Comparison of ENCODE assay signal across 24 cellular contexts in the genomic region with DNA sequence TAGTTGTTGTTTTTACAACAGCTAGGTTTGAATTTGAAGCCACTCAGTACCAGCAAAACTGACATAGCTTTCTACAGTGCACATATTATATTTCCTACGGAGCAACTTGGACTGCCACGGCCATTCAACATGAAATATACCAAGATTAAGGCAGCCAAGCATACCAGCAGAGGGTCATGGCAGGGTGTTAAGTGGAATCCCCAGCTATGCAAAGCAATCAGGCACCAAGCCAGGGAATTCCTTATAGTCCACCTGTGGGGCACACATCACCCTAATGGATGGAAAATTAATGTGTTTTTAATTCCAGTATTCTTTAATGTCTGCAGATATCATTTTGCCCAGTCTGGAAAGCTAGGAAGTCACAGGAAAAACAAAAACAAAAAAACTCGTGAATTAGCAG.
"Had no signal": no experiment of that assay in that cellular context is flagged by ENCODE, and none has a peak within 500 bp of the region (broad histone marks: within the 10 kb centered on the region; RNA-seq: fewer than 3 reads in every experiment).

No MANE protein-coding gene starts in this region.

- H3K9me3 Mint-ChIP-seq: immature natural killer cell; natural killer cell; stimulated activated naive CD8-positive, alpha-beta T cell treated with anti-CD3 and anti-CD28 coated beads, Interleukin-15, amount 100 ng/mL, for 72 hours had no signal

- ATAC-seq: gastrocnemius medialis; left colon; mucosa of descending colon; natural killer cell; sciatic nerve; stimulated activated naive B cell treated with anti-CD40 and anti-IgM and Interleukin-4, amounts not matched to agents 10 μg/mL and 1 μg/mL and 100 μg/mL, for 72 hours; stimulated activated naive CD8-positive, alpha-beta T cell treated with anti-CD3 and anti-CD28 coated beads, Interleukin-15, amount 100 ng/mL, for 72 hours had no signal

- H3K9me3 ChIP-seq: esophagus muscularis mucosa, gastrocnemius medialis, mucosa of descending colon, ovary, testis, tibial nerve had no signal

- H3K36me3 Mint-ChIP-seq: immature natural killer cell; natural killer cell; stimulated activated naive B cell treated with anti-CD40 and anti-IgM and Interleukin-4, amounts not matched to agents 10 μg/mL and 1 μg/mL and 100 μg/mL, for 72 hours had no signal

- FAIRE-seq: endometrium, kidney had no signal

- H3K27me3 ChIP-seq: esophagus muscularis mucosa, gastrocnemius medialis, ovary, spleen, testis, tibial nerve had no signal

- H3K27ac Mint-ChIP-seq: immature natural killer cell; natural killer cell; stimulated activated naive B cell treated with anti-CD40 and anti-IgM and Interleukin-4, amounts not matched to agents 10 μg/mL and 1 μg/mL and 100 μg/mL, for 72 hours; stimulated activated naive CD8-positive, alpha-beta T cell treated with anti-CD3 and anti-CD28 coated beads, Interleukin-15, amount 100 ng/mL, for 72 hours had no signal

- H3K4me3 ChIP-seq: esophagus muscularis mucosa, gastrocnemius medialis, mucosa of descending colon, ovary, spleen, testis, tibial nerve had no signal

- DNase-seq: central memory CD4-positive, alpha-beta T cell; cortex of kidney; effector memory CD4-positive, alpha-beta T cell; gastrocnemius medialis; glutamatergic neuron; immature natural killer cell; kidney; left colon; mucosa of descending colon; natural killer cell; nucleus accumbens; ovary; spleen; stimulated activated CD4-positive, alpha-beta T cell treated with anti-CD3 and anti-CD28 coated beads, Interleukin-15, amount 100 ng/mL, for 24 hours; stimulated activated CD4-positive, alpha-beta T cell treated with anti-CD3 and anti-CD28 coated beads, Interleukin-1b, Interleukin-23, amount 100 ng/mL, for 48 hours; stimulated activated CD4-positive, alpha-beta T cell treated with anti-CD3 and anti-CD28 coated beads, Interleukin-4, amount 100 ng/mL, for 4 hours; stimulated activated naive B cell treated with anti-CD40 and anti-IgM and Interleukin-4, amounts not matched to agents 10 μg/mL and 1 μg/mL and 100 μg/mL, for 72 hours; stimulated activated naive CD8-positive, alpha-beta T cell treated with anti-CD3 and anti-CD28 coated beads, Interleukin-15, amount 100 ng/mL, for 72 hours; testis had no signal

- H3K4me1 ChIP-seq: gastrocnemius medialis, spleen, testis had no signal

- H3K4me3 Mint-ChIP-seq: immature natural killer cell; natural killer cell; neural crest cell; stimulated activated naive B cell treated with anti-CD40 and anti-IgM and Interleukin-4, amounts not matched to agents 10 μg/mL and 1 μg/mL and 100 μg/mL, for 72 hours; stimulated activated naive CD8-positive, alpha-beta T cell treated with anti-CD3 and anti-CD28 coated beads, Interleukin-15, amount 100 ng/mL, for 72 hours had no signal

- H3K27ac ChIP-seq: esophagus muscularis mucosa, gastrocnemius medialis, ovary, spleen, testis, tibial nerve had no signal

- H3K27me3 Mint-ChIP-seq: stimulated activated naive B cell treated with anti-CD40 and anti-IgM and Interleukin-4, amounts not matched to agents 10 μg/mL and 1 μg/mL and 100 μg/mL, for 72 hours; stimulated activated naive CD8-positive, alpha-beta T cell treated with anti-CD3 and anti-CD28 coated beads, Interleukin-15, amount 100 ng/mL, for 72 hours had no signal

- H3K4me1 Mint-ChIP-seq: neural crest cell; stimulated activated naive B cell treated with anti-CD40 and anti-IgM and Interleukin-4, amounts not matched to agents 10 μg/mL and 1 μg/mL and 100 μg/mL, for 72 hours had no signal

- H3K36me3 ChIP-seq: esophagus muscularis mucosa, gastrocnemius medialis, ovary, spleen, tibial nerve had no signal
